ENCODE assay signal across 24 cellular contexts in the genomic region with DNA sequence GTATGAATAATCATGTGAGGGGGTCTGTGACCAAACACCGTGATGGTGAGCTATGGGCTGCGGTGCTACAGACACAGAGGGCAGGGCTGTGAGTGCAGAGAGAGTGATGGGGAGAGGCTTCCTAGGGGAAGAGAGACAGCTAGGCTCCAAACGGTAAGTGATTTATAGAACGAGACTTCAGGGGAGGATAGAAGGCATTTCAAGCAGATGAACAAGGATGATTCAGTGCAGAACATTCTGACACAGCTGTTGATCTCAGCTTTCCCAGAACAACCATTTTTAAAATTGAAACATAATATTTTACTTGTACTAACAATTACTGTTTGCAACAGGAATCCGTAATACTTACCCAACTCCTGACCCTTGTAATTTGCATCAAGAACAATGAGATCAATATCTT.
DNase-seq lines count a peak whose midpoint lies in the region; TF ChIP-seq lines count a peak whose summit lies in the region.
"Had no signal": no experiment of that assay in that cellular context is flagged by ENCODE, and none has a peak within 500 bp of the region (broad histone marks: within the 10 kb centered on the region; RNA-seq: fewer than 3 reads in every experiment).

No MANE protein-coding gene starts in this region.

- intact Hi-C loops in uterus (cut with DNase I; ENCODE audit: low total_unique reads) = no loop called here

- H3K27ac ChIP-seq in uterus = peak overlapping the region; percentile 50 to 66
- H3K27ac ChIP-seq: neutrophil, PC-9, stomach, thyroid gland, VCaP had no signal

- no peaks in the 10 kb centered on the region for H3K4me1 Mint-ChIP-seq in T-helper 2 cell treated with Interferon-gamma antibody and Interleukin-4, amounts not matched to agents 5 μg/mL and 100 μg/mL, for 36 hours (ENCODE audit: low read depth)
- H3K4me1 Mint-ChIP-seq: activated naive CD8-positive, alpha-beta T cell treated with anti-CD3 and anti-CD28 coated beads, Interleukin-2, amount 10 ng/mL, durations not matched to agents 7 days and 5 days had no signal

- H3K4me1 ChIP-seq in uterus = peaks cover 0 to 6% of the 10 kb centered on the region in 2 donors
- H3K4me1 ChIP-seq: stomach, thyroid gland had no signal

- H3K27ac Mint-ChIP-seq in T-helper 2 cell treated with Interferon-gamma antibody and Interleukin-4, amounts not matched to agents 5 μg/mL and 100 μg/mL, for 36 hours = no peak overlapping the region
- H3K27ac Mint-ChIP-seq: activated naive CD8-positive, alpha-beta T cell treated with anti-CD3 and anti-CD28 coated beads, Interleukin-2, amount 10 ng/mL, durations not matched to agents 7 days and 5 days; activated T-cell treated with anti-CD3 and anti-CD28 coated beads, Interleukin-2, amount 50 U/mL, for 24 hours had no signal

- no peak for TF ChIP-seq CTCF in uterus (IDR thresholded peaks at IDR 0.05)

- H3K4me3 Mint-ChIP-seq in T-helper 2 cell treated with Interferon-gamma antibody and Interleukin-4, amounts not matched to agents 5 μg/mL and 100 μg/mL, for 36 hours = no peak overlapping the region
- H3K4me3 Mint-ChIP-seq: activated naive CD8-positive, alpha-beta T cell treated with anti-CD3 and anti-CD28 coated beads, Interleukin-2, amount 10 ng/mL, durations not matched to agents 7 days and 5 days; activated T-cell treated with anti-CD3 and anti-CD28 coated beads, Interleukin-2, amount 50 U/mL, for 24 hours had no signal

- no peak overlapping the region for H3K4me3 ChIP-seq in uterus
- H3K4me3 ChIP-seq: lung, PC-9, stomach, thyroid gland had no signal

- H3K36me3 Mint-ChIP-seq in T-helper 2 cell treated with Interferon-gamma antibody and Interleukin-4, amounts not matched to agents 5 μg/mL and 100 μg/mL, for 36 hours (ENCODE audit: low read depth) = no peaks in the 10 kb centered on the region
- H3K36me3 Mint-ChIP-seq: activated naive CD8-positive, alpha-beta T cell treated with anti-CD3 and anti-CD28 coated beads, Interleukin-2, amount 10 ng/mL, durations not matched to agents 7 days and 5 days had no signal

- TF ChIP-seq POLR2A in uterus (IDR thresholded peaks at IDR 0.05) = no peak

- no peaks in the 10 kb centered on the region for H3K9me3 ChIP-seq in uterus
- H3K9me3 ChIP-seq: neutrophil, stomach, thyroid gland had no signal

- H3K27me3 Mint-ChIP-seq in T-helper 2 cell treated with Interferon-gamma antibody and Interleukin-4, amounts not matched to agents 5 μg/mL and 100 μg/mL, for 36 hours (ENCODE audit: low read depth) = no peaks in the 10 kb centered on the region
- H3K27me3 Mint-ChIP-seq: activated naive CD8-positive, alpha-beta T cell treated with anti-CD3 and anti-CD28 coated beads, Interleukin-2, amount 10 ng/mL, durations not matched to agents 7 days and 5 days had no signal

- no peaks in the 10 kb centered on the region for H3K9me3 Mint-ChIP-seq in T-helper 2 cell treated with Interferon-gamma antibody and Interleukin-4, amounts not matched to agents 5 μg/mL and 100 μg/mL, for 36 hours
- H3K9me3 Mint-ChIP-seq: activated naive CD8-positive, alpha-beta T cell treated with anti-CD3 and anti-CD28 coated beads, Interleukin-2, amount 10 ng/mL, durations not matched to agents 7 days and 5 days; activated T-cell treated with anti-CD3 and anti-CD28 coated beads, Interleukin-2, amount 50 U/mL, for 24 hours had no signal

- H3K36me3 ChIP-seq in uterus = no peaks in the 10 kb centered on the region
- H3K36me3 ChIP-seq: neutrophil, stomach, thyroid gland had no signal

- DNase-seq in HCEC 1CT (peak; percentile 46), dedifferentiated amniotic fluid mesenchymal stem cell (ENCODE audit: extremely low spot score) (peak; percentile 24), myocyte (ENCODE audit: low read depth) (peak; percentile 83), uterus (no peak), KG1 (lab: John Stamatoyannopoulos, UW) (no peak), DMS79 (lab: John Stamatoyannopoulos, UW) (no peak)
- no peak for DNase-seq in T-helper 2 cell treated with Interferon-gamma antibody and Interleukin-4, amounts not matched to agents 5 μg/mL and 100 μg/mL, for 36 hours (ENCODE audit: low spot score)
- DNase-seq: activated CD4-positive, alpha-beta T cell treated with anti-CD3 and anti-CD28 coated beads for 48 hours; activated gamma-delta T cell; activated naive CD8-positive, alpha-beta T cell treated with anti-CD3 and anti-CD28 coated beads, Interleukin-2, amount 10 ng/mL, durations not matched to agents 7 days and 5 days; activated T-cell treated with anti-CD3 and anti-CD28 coated beads, Interleukin-2, amount 50 U/mL, for 24 hours; head of caudate nucleus; NCI-H1694; NCI-H524; NK-92 treated with Interleukin-12 subunit alpha and Interleukin-12 subunit beta, amount 100 ng/mL, for 24 hours; PC-9; small intestine; stimulated activated CD4-positive, alpha-beta T cell treated with anti-CD3 and anti-CD28 coated beads, Interleukin-1b, Interleukin-23, amount 100 ng/mL, for 48 hours; stimulated activated CD8-positive, alpha-beta memory T cell treated with anti-CD3 and anti-CD28 coated beads, Interleukin-4, amount 100 ng/mL, for 48 hours; stomach; thyroid gland had no signal

- H3K27me3 ChIP-seq in uterus = no peaks in the 10 kb centered on the region
- H3K27me3 ChIP-seq: neutrophil, stomach, thyroid gland had no signal

Comparison
In these comparisons a context has a peak if more than half of its experiments do, and no peak if none do; other contexts are left out.
1. DNase-seq: peak in HCEC 1CT (single experiment), dedifferentiated amniotic fluid mesenchymal stem cell (single experiment) and myocyte (single experiment); none in uterus (0 of 2), KG1 (single experiment), T-helper 2 cell treated with Interferon-gamma antibody and Interleukin-4, amounts not matched to agents 5 μg/mL and 100 μg/mL, for 36 hours (single experiment) and DMS79 (single experiment).